ENCODE assay signal across 8 cellular contexts in genomic region chr11:134331565-134332188, GRCh38. TPM values are rescaled to one million over a fixed set of nuclear protein-coding genes. Genes with fewer than 3 reads are reported as not detected.
DNase-seq lines count a peak whose midpoint lies in the region; ATAC-seq and TF ChIP-seq lines count a peak whose summit lies in the region.

GLB1L2 (plus strand) TSS chr11:134331988; CDS start chr11:134332062, 74 bp downstream.

- H3K4me3 ChIP-seq in AG04450 (ENCODE audit: low read depth, low read length) = peak within 1 kb of the TSS; percentile 43
- H3K4me3 ChIP-seq in parathyroid adenoma (ENCODE audit: low read depth, low read length) = peak within 1 kb of the TSS; percentile 47
- peak within 1 kb of the TSS; percentile 54 for H3K4me3 ChIP-seq in thymus (ENCODE audit: low read length)

- no peaks in the 10 kb centered on the region for H3K36me3 ChIP-seq in parathyroid adenoma (ENCODE audit: control insufficient read depth, insufficient read depth, low read length)
- no peaks in the 10 kb centered on the region for H3K36me3 ChIP-seq in thymus (ENCODE audit: control insufficient read depth, insufficient read depth)

- peaks cover 9% of the 10 kb centered on the region for H3K27me3 Mint-ChIP-seq in activated naive CD4-positive, alpha-beta T cell treated with anti-CD3 and anti-CD28 coated beads for 36 hours (ENCODE audit: low read depth)

- peak within 1 kb of the TSS; percentile 68 for H3K4me2 ChIP-seq in parathyroid adenoma (ENCODE audit: low read length)

- 2% methylated on average over 77 of the region's 77 CpGs for whole genome bisulfite sequencing in thymus

- H3K9me3 ChIP-seq in AG04450 (ENCODE audit: control insufficient read depth, insufficient read depth, low read length) (no peaks in the 10 kb centered on the region; the same call in 1 of the 2 replicates), parathyroid adenoma (ENCODE audit: control insufficient read depth, low read length) (no peaks in the 10 kb centered on the region), thymus (ENCODE audit: control insufficient read depth) (no peaks in the 10 kb centered on the region)

- no peaks in the 10 kb centered on the region for H3K9me3 Mint-ChIP-seq in activated naive CD4-positive, alpha-beta T cell treated with anti-CD3 and anti-CD28 coated beads for 36 hours

- H3K27me3 ChIP-seq in AG04450 (ENCODE audit: control insufficient read depth, insufficient read depth, low read length) = peaks cover 19% of the 10 kb centered on the region
- no peaks in the 10 kb centered on the region for H3K27me3 ChIP-seq in parathyroid adenoma (ENCODE audit: control insufficient read depth, insufficient read depth, low read length)
- peaks cover 24% of the 10 kb centered on the region for H3K27me3 ChIP-seq in thymus (ENCODE audit: control insufficient read depth, insufficient read depth)

- ATAC-seq in HG03565 (IDR thresholded peaks at IDR 0.05; ENCODE audit: unreplicated experiment) (peak; percentile 83), Right ventricle myocardium superior (ENCODE audit: poor library complexity) (peak; percentile 96)

- TF ChIP-seq CTCF in AG04450 (IDR thresholded peaks at IDR 0.05; ENCODE audit: low read depth, low read length) (no peak), parathyroid adenoma (IDR thresholded peaks at IDR 0.05) (no peak)

- POLR2A ChIA-PET in AG04450 (lab: Yijun Ruan, JAX) = no interaction called here

- H3K4me1 ChIP-seq in parathyroid adenoma (no peaks in the 10 kb centered on the region), thymus (ENCODE audit: control insufficient read depth, insufficient read depth, low read length) (no peaks in the 10 kb centered on the region)

- H3K36me3 Mint-ChIP-seq in activated naive CD4-positive, alpha-beta T cell treated with anti-CD3 and anti-CD28 coated beads for 36 hours (ENCODE audit: low read depth) = no peaks in the 10 kb centered on the region

- no peaks in the 10 kb centered on the region for H3K79me2 ChIP-seq in parathyroid adenoma

- peak within 1 kb of the TSS; percentile 90 for H2AFZ ChIP-seq in parathyroid adenoma

- intact Hi-C loops in activated naive CD4-positive, alpha-beta T cell treated with anti-CD3 and anti-CD28 coated beads for 36 hours (cut with micrococcal nuclease) = loop anchor here (1.0 to 10.0 kb wide), 4 partner anchors 56 to 407 kb away; partner anchors contain the start of genes ACAD8, THYN1 and VPS26B
- intact Hi-C loops in Right ventricle myocardium superior (cut with DNase I) = no loop called here

- no peak within 1 kb of the TSS for H3K9ac ChIP-seq in parathyroid adenoma

- peak within 1 kb of the TSS; percentile 80 for H3K4me3 Mint-ChIP-seq in activated naive CD4-positive, alpha-beta T cell treated with anti-CD3 and anti-CD28 coated beads for 36 hours

- no peak within 1 kb of the TSS for H3K27ac ChIP-seq in AG04450 (ENCODE audit: low read depth, low read length)
- no peak within 1 kb of the TSS for H3K27ac ChIP-seq in parathyroid adenoma
- H3K27ac ChIP-seq in thymus (ENCODE audit: low read depth) = no peak within 1 kb of the TSS

- H3K4me1 Mint-ChIP-seq in activated naive CD4-positive, alpha-beta T cell treated with anti-CD3 and anti-CD28 coated beads for 36 hours (ENCODE audit: low read depth) = peaks cover 7% of the 10 kb centered on the region

- DNase-seq in AG04450 (ENCODE audit: low read depth, low spot score) = no peak
- DNase-seq in GM19240 (ENCODE audit: insufficient read length, low spot score) = peak; percentile 36
- peak; percentile 15 for DNase-seq in RPMI7951 (ENCODE audit: low read depth)
- DNase-seq in activated naive CD4-positive, alpha-beta T cell treated with anti-CD3 and anti-CD28 coated beads for 36 hours = peak; percentile 69
- peak; percentile 81 for DNase-seq in Right ventricle myocardium superior

- CTCF ChIA-PET in AG04450 (lab: Charles Lee) = no interaction called here
- CTCF ChIA-PET in activated naive CD4-positive, alpha-beta T cell treated with anti-CD3 and anti-CD28 coated beads for 36 hours (lab: Charles Lee) = interaction anchor here (1.0 to 2.2 kb wide), 2 partner anchors 57 to 80 kb away, joined by 3 to 8 read pairs; no protein-coding TSS in a partner anchor

- no peak within 1 kb of the TSS for H3K27ac Mint-ChIP-seq in activated naive CD4-positive, alpha-beta T cell treated with anti-CD3 and anti-CD28 coated beads for 36 hours

RNA-seq across cellular contexts. Expression of gene GLB1L2, which starts in this region (rescaled TPM):
- polyA plus RNA-seq in AG04450 (2011; rRNA removed) (0.11 and 0.12 TPM in 2 replicates), thymus (0.46 TPM)
- not detected in 2 replicates for polyA minus RNA-seq in AG04450 (2011; rRNA and poly(A)+ RNA removed)
- 0.24 TPM in 1 of 2 replicates, not detected in the other for total RNA-seq in RPMI7951 (2014; rRNA removed; shearing (Covaris generic))
- total RNA-seq in activated naive CD4-positive, alpha-beta T cell treated with anti-CD3 and anti-CD28 coated beads for 36 hours = 10 to 100 TPM in 1 of 2 experiments, 1 to 10 TPM in 1; 9.3 to 11.0 TPM
- total RNA-seq in Right ventricle myocardium superior = 0.30 TPM

Comparison
In these comparisons a context has a peak if more than half of its experiments do, and no peak if none do; other contexts are left out.
1. Peak in DNase-seq in RPMI7951; RNA of the gene not detected or under 1 TPM.
2. Peak in DNase-seq and ATAC-seq in Right ventricle myocardium superior; RNA of the gene not detected or under 1 TPM.